ENCODE assay signal across 8 cellular contexts in genomic region chr2:237673130-237673921, GRCh38. TPM values are rescaled to one million over a fixed set of nuclear protein-coding genes. Genes with fewer than 3 reads are reported as not detected.
A peak's percentile ranks its signal among the peaks of the same experiment; 100 is the strongest.
DNase-seq lines count a peak whose midpoint lies in the region; ATAC-seq and TF ChIP-seq lines count a peak whose summit lies in the region.

No MANE protein-coding gene starts in this region.

- 56 to 78% methylated on average over 26 to 36 of the region's 36 CpGs for WGBS in body of pancreas, 2 donors

- POLR2A ChIA-PET in BJ (lab: Charles Lee) = no interaction called here

- TF ChIP-seq CTCF in BJ (IDR thresholded peaks at IDR 0.05; ENCODE audit: insufficient read depth, low read depth, low read length) = peak; percentile 47
- TF ChIP-seq CTCF in body of pancreas (IDR thresholded peaks at IDR 0.05) = peak in 6 of 7 experiments; percentile 24 to 45 (median 34)
- TF ChIP-seq CTCF in kidney epithelial cell (IDR thresholded peaks at IDR 0.05; ENCODE audit: insufficient read depth, low read length, poor library complexity, severe bottlenecking) = peak; percentile 74

- H3K4me3 ChIP-seq in BJ (ENCODE audit: low read depth, low read length) = no peak overlapping the region
- no peak overlapping the region for H3K4me3 ChIP-seq in body of pancreas
- no peak overlapping the region for H3K4me3 ChIP-seq in kidney epithelial cell (ENCODE audit: low read depth, low read length)

- H3K27me3 ChIP-seq in BJ (ENCODE audit: control insufficient read depth, insufficient read depth, low read length) = no peaks in the 10 kb centered on the region
- no peaks in the 10 kb centered on the region for H3K27me3 ChIP-seq in body of pancreas
- H3K27me3 ChIP-seq in kidney epithelial cell (ENCODE audit: control insufficient read depth, insufficient read depth, low read length) = no peaks in the 10 kb centered on the region

- ATAC-seq in GM21786 (IDR thresholded peaks at IDR 0.05; ENCODE audit: unreplicated experiment) (peak; percentile 27), body of pancreas (no peak)

- H3K9me3 ChIP-seq in body of pancreas = no peaks in the 10 kb centered on the region

- DNase-seq in BJ (ENCODE audit: low read depth) (no peak), NCI-H187 treated with DMSO at 0.1 percent for 48 hours (lab: John Stamatoyannopoulos, UW) (peak; percentile 54), UCSD-AML1 (lab: John Stamatoyannopoulos, UW; ENCODE audit: unreplicated experiment) (peak; percentile 77), body of pancreas (peak in 1 of 4 donors; percentile 57), kidney epithelial cell (ENCODE audit: low read depth) (no peak), hepatic stellate cell (ENCODE audit: low spot score) (no peak)
- DNase-seq in stimulated activated CD4-positive, alpha-beta T cell treated with anti-CD3 and anti-CD28 coated beads, Interleukin-1b, Interleukin-23, amount 100 ng/mL, for 24 hours (ENCODE audit: low read depth in 4 of 4, low spot score in 1 of 4) = peak; percentile 63 to 81 (median 76)

- no peaks in the 10 kb centered on the region for H3K36me3 ChIP-seq in BJ (ENCODE audit: control insufficient read depth, insufficient read depth, low read length)
- no peaks in the 10 kb centered on the region for H3K36me3 ChIP-seq in body of pancreas (replicated peaks in 1 of 2; ENCODE audit: insufficient read depth in 1 of 2, low read depth in 2 of 2)
- H3K36me3 ChIP-seq in kidney epithelial cell (ENCODE audit: control insufficient read depth, insufficient read depth, low read length) = peaks cover 3% of the 10 kb centered on the region

- peaks cover 23% of the 10 kb centered on the region for H3K4me1 ChIP-seq in body of pancreas

- intact Hi-C loops in body of pancreas (cut with DNase I) = no loop called here

- peak overlapping the region in 1 of 4 donors; percentile 85 for H3K27ac ChIP-seq in body of pancreas

- CTCF ChIA-PET in BJ (lab: Yijun Ruan, JAX) = interaction anchor here (0.9 to 6.1 kb wide), 5 partner anchors 11 to 92 kb away, joined by 3 to 45 read pairs (median 6); no protein-coding TSS in a partner anchor

- TF ChIP-seq POLR2A in body of pancreas (IDR thresholded peaks at IDR 0.05) = peak in 1 of 3 donors; percentile 22

RNA-seq across cellular contexts. Expression of gene LRRFIP1, which starts 45.9 kb away (rescaled TPM):
- polyA plus RNA-seq in BJ (2011; rRNA removed) = 50.4 and 58.5 TPM in 2 replicates
- 31.3 and 33.0 TPM in 2 replicates for polyA minus RNA-seq in BJ (2011; rRNA and poly(A)+ RNA removed)
- total RNA-seq in body of pancreas (10 to 100 TPM; 49.8 to 57.1 TPM), kidney epithelial cell (89.0 and 97.5 TPM in 2 replicates)

Comparison
In these comparisons a context has a peak if more than half of its experiments do, and no peak if none do; other contexts are left out.
1. DNase-seq: peak in NCI-H187 treated with DMSO at 0.1 percent for 48 hours (single experiment), UCSD-AML1 (single experiment) and stimulated activated CD4-positive, alpha-beta T cell treated with anti-CD3 and anti-CD28 coated beads, Interleukin-1b, Interleukin-23, amount 100 ng/mL, for 24 hours (4 of 4); none in BJ (single experiment), kidney epithelial cell (single experiment) and hepatic stellate cell (single experiment).
2. Peak in every context shown above with its lines, with median percentiles within 50 percentile points of each other: CTCF ChIP-seq.